1 cellular context compared by ENCODE assay signal in genomic region chr3:12424635-12425319, GRCh38.
TF ChIP-seq lines count a peak whose summit lies in the region.

No MANE protein-coding gene starts in this region.

TF ChIP-seq in HCT116, 20 proteins besides CTCF, POLR2A, EP300 and RAD21 (continued from another document):
- no peak for TF ChIP-seq SRF (IDR thresholded peaks at IDR 0.05; ENCODE audit: low read depth)
- TF ChIP-seq ZNF274 (IDR thresholded peaks at IDR 0.05; ENCODE audit: low read depth, low read length) = no peak
- TF ChIP-seq CBX3 (IDR thresholded peaks at IDR 0.05; ENCODE audit: low read depth) = no peak
- TF ChIP-seq SIN3A (IDR thresholded peaks at IDR 0.05; ENCODE audit: low read depth) = no peak
- no peak for TF ChIP-seq EZH2 (IDR thresholded peaks at IDR 0.05)
- TF ChIP-seq EGR1 (IDR thresholded peaks at IDR 0.05; ENCODE audit: low read depth) = no peak
- TF ChIP-seq, protein P1, sequence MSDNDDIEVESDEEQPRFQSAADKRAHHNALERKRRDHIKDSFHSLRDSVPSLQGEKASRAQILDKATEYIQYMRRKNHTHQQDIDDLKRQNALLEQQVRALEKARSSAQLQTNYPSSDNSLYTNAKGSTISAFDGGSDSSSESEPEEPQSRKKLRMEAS (IDR thresholded peaks at IDR 0.05) = no peak
- TF ChIP-seq EZH2phosphoT487 (IDR thresholded peaks at IDR 0.05; ENCODE audit: borderline replicate concordance) = no peak
- TF ChIP-seq YY1 (IDR thresholded peaks at IDR 0.05; ENCODE audit: extremely low read depth, insufficient replicate concordance, low read depth, low read length) = no peak
- TF ChIP-seq ATF3 (IDR thresholded peaks at IDR 0.05) = no peak
- TF ChIP-seq JUND (IDR thresholded peaks at IDR 0.05) = no peak
- TF ChIP-seq ZFX (IDR thresholded peaks at IDR 0.05) = no peak
- no peak for TF ChIP-seq CEBPB (IDR thresholded peaks at IDR 0.05; ENCODE audit: low read depth)
